In genomic region chr20:44039147-44039546, GRCh38 we compare ENCODE assay signal across 13 cellular contexts.
DNase-seq lines count a peak whose midpoint lies in the region; ATAC-seq and TF ChIP-seq lines count a peak whose summit lies in the region.
"Had no signal": no experiment of that assay in that cellular context is flagged by ENCODE, and none has a peak within 500 bp of the region (broad histone marks: within the 10 kb centered on the region; RNA-seq: fewer than 3 reads in every experiment).

No MANE protein-coding gene starts in this region.

- H3K23me2 ChIP-seq in H9 (ENCODE audit: insufficient read length, low read depth, low read length, poor library complexity, severe bottlenecking), result no peaks in the 10 kb centered on the region

- H2BK20ac ChIP-seq in H9 (ENCODE audit: low read depth, low read length, poor library complexity, severe bottlenecking), result no peak overlapping the region

- H3K4me3 ChIP-seq in esophagus muscularis mucosa (no peak overlapping the region), spleen (no peak overlapping the region), tibial nerve (no peak overlapping the region)
- H3K4me3 ChIP-seq: PC-9 had no signal

- no peak overlapping the region for H3K4me2 ChIP-seq in H9 (ENCODE audit: insufficient read depth, insufficient read length, low read length)
- H3K4me2 ChIP-seq: PC-9 had no signal

- no peak overlapping the region for H3K23ac ChIP-seq in H9 (ENCODE audit: insufficient read length, low read depth, low read length)

- TF ChIP-seq CTCF in H9 (conservative IDR thresholded peaks at IDR 0.05), result no peak
- TF ChIP-seq CTCF in esophagus muscularis mucosa (IDR thresholded peaks at IDR 0.05), result no peak
- TF ChIP-seq CTCF in spleen (IDR thresholded peaks at IDR 0.05 in 8 of 11, conservative IDR thresholded peaks at IDR 0.05 in 3 of 11), result no peak
- TF ChIP-seq CTCF in tibial nerve (IDR thresholded peaks at IDR 0.05), result no peak

- H3K4me1 Mint-ChIP-seq in activated CD8-positive, alpha-beta memory T cell treated with anti-CD3 and anti-CD28 coated beads, Interleukin-2, amount 10 ng/mL, durations not matched to agents 7 days and 5 days, result peaks cover 11% of the 10 kb centered on the region
- H3K4me1 Mint-ChIP-seq in H9, result no peaks in the 10 kb centered on the region
- H3K4me1 Mint-ChIP-seq in activated T-helper 1 cell treated with anti-CD3 and anti-CD28 coated beads, Interleukin-12 subunit alpha, Interleukin-12 subunit beta, Interleukin-2, Interleukin-4 antibody, amounts not matched to agents 30 ng/mL and 10 ng/mL and 1 ng/mL, durations not matched to agents 14 hours and 24 hours and 36 hours (ENCODE audit: low read depth), result peaks cover 12% of the 10 kb centered on the region

- H4K91ac ChIP-seq in H9 (ENCODE audit: insufficient read length, low read depth, low read length), result no peak overlapping the region

- TF ChIP-seq EP300 in esophagus muscularis mucosa (IDR thresholded peaks at IDR 0.05) (no peak), tibial nerve (IDR thresholded peaks at IDR 0.05) (no peak)

- H3K9me3 Mint-ChIP-seq in activated CD8-positive, alpha-beta memory T cell treated with anti-CD3 and anti-CD28 coated beads, Interleukin-2, amount 10 ng/mL, durations not matched to agents 7 days and 5 days (ENCODE audit: low read depth), result no peaks in the 10 kb centered on the region
- no peaks in the 10 kb centered on the region for H3K9me3 Mint-ChIP-seq in H9
- no peaks in the 10 kb centered on the region for H3K9me3 Mint-ChIP-seq in activated T-helper 1 cell treated with anti-CD3 and anti-CD28 coated beads, Interleukin-12 subunit alpha, Interleukin-12 subunit beta, Interleukin-2, Interleukin-4 antibody, amounts not matched to agents 30 ng/mL and 10 ng/mL and 1 ng/mL, durations not matched to agents 14 hours and 24 hours and 36 hours
- H3K9me3 Mint-ChIP-seq: CD8-positive, alpha-beta T cell had no signal

- no CpG with 5 or more reads among the region's 1 CpG for WGBS in H9 (ENCODE audit: extremely low coverage, insufficient read length, low lambda C conversion rate)
- 93% methylated on average over 1 of the region's 1 CpG for WGBS in esophagus muscularis mucosa
- 67 to 94% (median 83%) methylated on average over 1 of the region's 1 CpG for WGBS in spleen, 5 donors
- WGBS in tibial nerve, 2 donors, result 33 to 74% methylated on average over 1 of the region's 1 CpG

- no peak overlapping the region for H3K27ac Mint-ChIP-seq in activated CD8-positive, alpha-beta memory T cell treated with anti-CD3 and anti-CD28 coated beads, Interleukin-2, amount 10 ng/mL, durations not matched to agents 7 days and 5 days
- H3K27ac Mint-ChIP-seq in H9, result peak overlapping the region in 2 of 3 experiments; percentile 49 to 71; a peak in 2 of 7 replicates
- H3K27ac Mint-ChIP-seq in activated T-helper 1 cell treated with anti-CD3 and anti-CD28 coated beads, Interleukin-12 subunit alpha, Interleukin-12 subunit beta, Interleukin-2, Interleukin-4 antibody, amounts not matched to agents 30 ng/mL and 10 ng/mL and 1 ng/mL, durations not matched to agents 14 hours and 24 hours and 36 hours, result no peak overlapping the region
- H3K27ac Mint-ChIP-seq: CD8-positive, alpha-beta T cell had no signal

- H3K27me3 Mint-ChIP-seq in activated CD8-positive, alpha-beta memory T cell treated with anti-CD3 and anti-CD28 coated beads, Interleukin-2, amount 10 ng/mL, durations not matched to agents 7 days and 5 days, result peaks cover 95% of the 10 kb centered on the region
- H3K27me3 Mint-ChIP-seq in H9 (ENCODE audit: low read depth), result peaks cover 14% of the 10 kb centered on the region
- peaks cover 49% of the 10 kb centered on the region for H3K27me3 Mint-ChIP-seq in activated T-helper 1 cell treated with anti-CD3 and anti-CD28 coated beads, Interleukin-12 subunit alpha, Interleukin-12 subunit beta, Interleukin-2, Interleukin-4 antibody, amounts not matched to agents 30 ng/mL and 10 ng/mL and 1 ng/mL, durations not matched to agents 14 hours and 24 hours and 36 hours (ENCODE audit: insufficient read depth)

- CTCF ChIA-PET in activated CD8-positive, alpha-beta memory T cell treated with anti-CD3 and anti-CD28 coated beads, Interleukin-2, amount 10 ng/mL, durations not matched to agents 7 days and 5 days (lab: Charles Lee), result no interaction called here

- H3K27me3 ChIP-seq in H9 (ENCODE audit: insufficient read depth, low read length), result no peaks in the 10 kb centered on the region
- no peaks in the 10 kb centered on the region for H3K27me3 ChIP-seq in esophagus muscularis mucosa
- peaks cover 0 to 60% (median 12%) of the 10 kb centered on the region in 7 donors for H3K27me3 ChIP-seq in spleen (replicated peaks in 1 of 7)
- peaks cover 0 to 9% of the 10 kb centered on the region in 2 donors for H3K27me3 ChIP-seq in tibial nerve

- H3K4me3 Mint-ChIP-seq in activated CD8-positive, alpha-beta memory T cell treated with anti-CD3 and anti-CD28 coated beads, Interleukin-2, amount 10 ng/mL, durations not matched to agents 7 days and 5 days, result no peak overlapping the region
- no peak overlapping the region; a peak in 1 of 5 replicates for H3K4me3 Mint-ChIP-seq in H9
- H3K4me3 Mint-ChIP-seq in activated T-helper 1 cell treated with anti-CD3 and anti-CD28 coated beads, Interleukin-12 subunit alpha, Interleukin-12 subunit beta, Interleukin-2, Interleukin-4 antibody, amounts not matched to agents 30 ng/mL and 10 ng/mL and 1 ng/mL, durations not matched to agents 14 hours and 24 hours and 36 hours, result no peak overlapping the region
- H3K4me3 Mint-ChIP-seq: CD8-positive, alpha-beta T cell had no signal

- peaks cover 2% of the 10 kb centered on the region for H3K36me3 Mint-ChIP-seq in activated CD8-positive, alpha-beta memory T cell treated with anti-CD3 and anti-CD28 coated beads, Interleukin-2, amount 10 ng/mL, durations not matched to agents 7 days and 5 days
- no peaks in the 10 kb centered on the region for H3K36me3 Mint-ChIP-seq in H9 (ENCODE audit: insufficient read depth in 1 of 3, low read depth in 3 of 3)
- H3K36me3 Mint-ChIP-seq in activated T-helper 1 cell treated with anti-CD3 and anti-CD28 coated beads, Interleukin-12 subunit alpha, Interleukin-12 subunit beta, Interleukin-2, Interleukin-4 antibody, amounts not matched to agents 30 ng/mL and 10 ng/mL and 1 ng/mL, durations not matched to agents 14 hours and 24 hours and 36 hours (ENCODE audit: low read depth), result peaks cover 1% of the 10 kb centered on the region
- H3K36me3 Mint-ChIP-seq: CD8-positive, alpha-beta T cell had no signal

- H3K56ac ChIP-seq in H9 (ENCODE audit: insufficient read length, low read depth, low read length), result no peak overlapping the region

- no peak overlapping the region for H2BK5ac ChIP-seq in H9 (ENCODE audit: insufficient read length, low read length)

- H3K4me1 ChIP-seq in H9 (ENCODE audit: insufficient read depth, low read length) (no peaks in the 10 kb centered on the region), esophagus muscularis mucosa (peaks cover 0 to 12% (median 8%) of the 10 kb centered on the region in 4 donors), spleen (no peaks in the 10 kb centered on the region), tibial nerve (no peaks in the 10 kb centered on the region)

- no peak overlapping the region for H3K4ac ChIP-seq in H9 (ENCODE audit: low read depth, low read length)

- H3K27ac ChIP-seq in H9 (ENCODE audit: insufficient read length, low read depth, low read length), result no peak overlapping the region
- no peak overlapping the region for H3K27ac ChIP-seq in esophagus muscularis mucosa (replicated peaks in 1 of 4)
- H3K27ac ChIP-seq in spleen, result no peak overlapping the region
- no peak overlapping the region for H3K27ac ChIP-seq in tibial nerve
- H3K27ac ChIP-seq: PC-9 had no signal

- no peak overlapping the region for H4K8ac ChIP-seq in H9 (replicated peaks; ENCODE audit: insufficient read length, low read depth, low read length)

- H4K5ac ChIP-seq in H9 (ENCODE audit: insufficient read length, low read depth, low read length), result no peak overlapping the region

- H3K9ac ChIP-seq in H9 (ENCODE audit: extremely low read depth, insufficient read length, low read length), result no peak overlapping the region

- H3T11ph ChIP-seq in H9 (ENCODE audit: low read length), result no peak overlapping the region

- H3K9me3 ChIP-seq in H9 (ENCODE audit: control insufficient read depth, low read depth, low read length) (no peaks in the 10 kb centered on the region), esophagus muscularis mucosa (no peaks in the 10 kb centered on the region), spleen (no peaks in the 10 kb centered on the region), tibial nerve (no peaks in the 10 kb centered on the region)

- no peak for TF ChIP-seq POLR2A in esophagus muscularis mucosa (IDR thresholded peaks at IDR 0.05; ENCODE audit: low read depth)
- no peak for TF ChIP-seq POLR2A in spleen (IDR thresholded peaks at IDR 0.05)
- TF ChIP-seq POLR2A in tibial nerve (IDR thresholded peaks at IDR 0.05), result no peak

- no peak overlapping the region for H2AK5ac ChIP-seq in H9 (ENCODE audit: insufficient read length, low read length)

- 0 out of 2 replicates have a peak overlapping the region, but pooled peaks have one; percentile 17 for H3K14ac ChIP-seq in H9 (ENCODE audit: insufficient read depth, low read length)

- intact Hi-C loops in esophagus muscularis mucosa (cut with DNase I) (no loop called here), spleen (cut with DNase I; ENCODE audit: low total_unique reads) (no loop called here)
- intact Hi-C loops in activated T-helper 1 cell treated with anti-CD3 and anti-CD28 coated beads, Interleukin-12 subunit alpha, Interleukin-12 subunit beta, Interleukin-2, Interleukin-4 antibody, amounts not matched to agents 30 ng/mL and 10 ng/mL and 1 ng/mL, durations not matched to agents 14 hours and 24 hours and 36 hours (cut with micrococcal nuclease), result no loop called here

- no peak overlapping the region for H2BK12ac ChIP-seq in H9 (ENCODE audit: insufficient read length, low read depth, low read length)

- H2BK120ac ChIP-seq in H9 (ENCODE audit: low read depth, low read length, poor library complexity, severe bottlenecking), result no peak overlapping the region

- no peaks in the 10 kb centered on the region for H3K36me3 ChIP-seq in esophagus muscularis mucosa
- H3K36me3 ChIP-seq in spleen, result no peaks in the 10 kb centered on the region
- no peaks in the 10 kb centered on the region for H3K36me3 ChIP-seq in tibial nerve

- H2AFZ ChIP-seq in H9 (ENCODE audit: low read length), result no peak overlapping the region
- H2AFZ ChIP-seq: PC-9 had no signal

- H3K79me1 ChIP-seq in H9 (ENCODE audit: insufficient read depth, low read depth, low read length, poor library complexity, severe bottlenecking), result no peaks in the 10 kb centered on the region

- no peaks in the 10 kb centered on the region for H4K20me1 ChIP-seq in H9 (ENCODE audit: control insufficient read depth, insufficient read depth, insufficient read length)

- no peaks in the 10 kb centered on the region for H3K79me2 ChIP-seq in H9 (ENCODE audit: insufficient read depth, low read length)

- H2BK15ac ChIP-seq in H9 (ENCODE audit: low read depth, low read length), result no peak overlapping the region

- ATAC-seq in activated CD8-positive, alpha-beta memory T cell treated with anti-CD3 and anti-CD28 coated beads, Interleukin-2, amount 10 ng/mL, durations not matched to agents 7 days and 5 days, result no peak
- ATAC-seq: CD8-positive, alpha-beta T cell had no signal

- no peak overlapping the region for H3K18ac ChIP-seq in H9 (ENCODE audit: insufficient read length, low read depth, low read length)

- peak; percentile 27 for DNase-seq in activated CD8-positive, alpha-beta memory T cell treated with anti-CD3 and anti-CD28 coated beads, Interleukin-2, amount 10 ng/mL, durations not matched to agents 7 days and 5 days
- DNase-seq in activated CD8-positive, alpha-beta memory T cell treated with anti-CD3 and anti-CD28 coated beads, Interleukin-2, amount 50 U/mL, for 48 hours, result no peak
- no peak for DNase-seq in H9
- peak; percentile 21 for DNase-seq in esophagus muscularis mucosa (ENCODE audit: extremely low spot score)
- peak; percentile 23 for DNase-seq in spleen
- no peak for DNase-seq in NCI-H2081 (lab: John Stamatoyannopoulos, UW)
- no peak for DNase-seq in tibial nerve (ENCODE audit: low spot score in 2 of 2)
- DNase-seq in activated T-helper 1 cell treated with anti-CD3 and anti-CD28 coated beads, Interleukin-12 subunit alpha, Interleukin-12 subunit beta, Interleukin-2, Interleukin-4 antibody, amounts not matched to agents 30 ng/mL and 10 ng/mL and 1 ng/mL, durations not matched to agents 14 hours and 24 hours and 36 hours (ENCODE audit: low spot score), result no peak
- DNase-seq: MV-4-11, NCI-H1930, NCI-H774, PC-9 had no signal

Comparison
In these comparisons a context has a peak if more than half of its experiments do, and no peak if none do; other contexts are left out.
1. DNase-seq: peak in activated CD8-positive, alpha-beta memory T cell treated with anti-CD3 and anti-CD28 coated beads, Interleukin-2, amount 10 ng/mL, durations not matched to agents 7 days and 5 days (single experiment), esophagus muscularis mucosa (single experiment) and spleen (single experiment); none in activated CD8-positive, alpha-beta memory T cell treated with anti-CD3 and anti-CD28 coated beads, Interleukin-2, amount 50 U/mL, for 48 hours (single experiment), H9 (single experiment), NCI-H2081 (0 of 2), tibial nerve (0 of 2) and activated T-helper 1 cell treated with anti-CD3 and anti-CD28 coated beads, Interleukin-12 subunit alpha, Interleukin-12 subunit beta, Interleukin-2, Interleukin-4 antibody, amounts not matched to agents 30 ng/mL and 10 ng/mL and 1 ng/mL, durations not matched to agents 14 hours and 24 hours and 36 hours (single experiment).
2. H3K27ac Mint-ChIP-seq: peak in H9 (2 of 3); none in activated CD8-positive, alpha-beta memory T cell treated with anti-CD3 and anti-CD28 coated beads, Interleukin-2, amount 10 ng/mL, durations not matched to agents 7 days and 5 days (single experiment) and activated T-helper 1 cell treated with anti-CD3 and anti-CD28 coated beads, Interleukin-12 subunit alpha, Interleukin-12 subunit beta, Interleukin-2, Interleukin-4 antibody, amounts not matched to agents 30 ng/mL and 10 ng/mL and 1 ng/mL, durations not matched to agents 14 hours and 24 hours and 36 hours (single experiment).